ENCODE assay signal across 33 cellular contexts in genomic region chr1:224219011-224219611, GRCh38. TPM values are rescaled to one million over a fixed set of nuclear protein-coding genes. Genes with fewer than 3 reads are reported as not detected.
DNase-seq lines count a peak whose midpoint lies in the region; ATAC-seq, FAIRE-seq and TF ChIP-seq lines count a peak whose summit lies in the region.
"Had no signal": no experiment of that assay in that cellular context is flagged by ENCODE, and none has a peak within 500 bp of the region (broad histone marks: within the 10 kb centered on the region; RNA-seq: fewer than 3 reads in every experiment).

No MANE protein-coding gene starts in this region.

- no peak overlapping the region for H3K9ac ChIP-seq in HepG2 (ENCODE audit: insufficient read depth, low read depth, low read length)
- H3K9ac ChIP-seq: BLaER1, KMS-11 had no signal

- whole genome bisulfite sequencing in HepG2 (ENCODE audit: low lambda C conversion rate) = 36% methylated on average over 5 of the region's 5 CpGs
- 86% methylated on average over 5 of the region's 5 CpGs for WGBS in right lobe of liver (ENCODE audit: insufficient coverage, low coverage, low lambda C conversion rate, missing lambda C conversion rate)

- no peak overlapping the region for H3K4me2 ChIP-seq in HepG2 (ENCODE audit: low read depth, low read length)
- H3K4me2 ChIP-seq: BLaER1, KMS-11 had no signal

- no peak for FAIRE-seq in HepG2 (lab: Jason Lieb, UNC)
- FAIRE-seq: GM19239, HTR-8/SVneo had no signal

- H3K9me3 Mint-ChIP-seq in brain (no peaks in the 10 kb centered on the region), nephron (no peaks in the 10 kb centered on the region)
- H3K9me3 Mint-ChIP-seq: activated naive CD4-positive, alpha-beta T cell treated with anti-CD3 and anti-CD28 coated beads, Interleukin-2, amount 50 U/mL, for 72 hours; endodermal cell; memory B cell; T-helper 1 cell treated with Interleukin-12 subunit alpha and Interleukin-12 subunit beta and Interleukin-4 antibody, amounts not matched to agents 30 μg/mL and 1 μg/mL, for 36 hours had no signal

- peak overlapping the region; percentile 11 to 71 (median 32) for H3K27ac Mint-ChIP-seq in brain
- peak overlapping the region; percentile 52 to 90 (median 58) for H3K27ac Mint-ChIP-seq in nephron
- H3K27ac Mint-ChIP-seq: activated CD8-positive, alpha-beta T cell treated with anti-CD3 and anti-CD28 coated beads, Interleukin-2, amount 10 ng/mL, durations not matched to agents 7 days and 5 days; endodermal cell; memory B cell; T-helper 1 cell treated with Interleukin-12 subunit alpha and Interleukin-12 subunit beta and Interleukin-4 antibody, amounts not matched to agents 30 μg/mL and 1 μg/mL, for 36 hours had no signal

- ATAC-seq in HepG2 = no peak
- no peak for ATAC-seq in right lobe of liver
- ATAC-seq: activated CD8-positive, alpha-beta T cell treated with anti-CD3 and anti-CD28 coated beads, Interleukin-2, amount 10 ng/mL, durations not matched to agents 7 days and 5 days; activated naive CD4-positive, alpha-beta T cell treated with anti-CD3 and anti-CD28 coated beads, Interleukin-2, amount 50 U/mL, for 72 hours; HCT116; left cardiac atrium had no signal

- H3K4me1 ChIP-seq in HepG2 (ENCODE audit: insufficient read depth, low read length) (peaks cover 15% of the 10 kb centered on the region), right lobe of liver (no peaks in the 10 kb centered on the region)
- H3K4me1 ChIP-seq: tibial nerve had no signal

- no peaks in the 10 kb centered on the region for H3K36me3 Mint-ChIP-seq in brain
- no peaks in the 10 kb centered on the region for H3K36me3 Mint-ChIP-seq in nephron (ENCODE audit: low read depth)
- H3K36me3 Mint-ChIP-seq: activated naive CD4-positive, alpha-beta T cell treated with anti-CD3 and anti-CD28 coated beads, Interleukin-2, amount 50 U/mL, for 72 hours; memory B cell had no signal

- H3K9me3 ChIP-seq in HepG2 (ENCODE audit: low read length) (no peaks in the 10 kb centered on the region), right lobe of liver (no peaks in the 10 kb centered on the region)
- H3K9me3 ChIP-seq: BLaER1, esophagus muscularis mucosa, stomach, tibial nerve had no signal

- H3K27me3 Mint-ChIP-seq in brain (no peaks in the 10 kb centered on the region), nephron (ENCODE audit: low read depth) (no peaks in the 10 kb centered on the region)
- H3K27me3 Mint-ChIP-seq: memory B cell had no signal

- H3K27me3 ChIP-seq in HepG2 (ENCODE audit: control insufficient read depth in 1 of 2, insufficient read depth in 2 of 2, low read length in 2 of 2) = no peaks in the 10 kb centered on the region
- no peaks in the 10 kb centered on the region for H3K27me3 ChIP-seq in right lobe of liver
- H3K27me3 ChIP-seq: BLaER1, cardiac muscle cell, esophagus muscularis mucosa, stomach, tibial nerve had no signal

- TF ChIP-seq CTCF in HepG2 (CRISPR knock-in tag; IDR thresholded peaks at IDR 0.05) (no peak), right lobe of liver (IDR thresholded peaks at IDR 0.05) (no peak), brain (conservative IDR thresholded peaks at IDR 0.05) (no peak), nephron (IDR thresholded peaks at IDR 0.05; ENCODE audit: unreplicated experiment in 3 of 3) (no peak)

- no TSS peak for BruUV-seq in HepG2 (replicated peaks; lab: Mats Ljungman, UMichigan)

- no peak for TF ChIP-seq RAD21 in HepG2 (CRISPR knock-in tag; IDR thresholded peaks at IDR 0.05)

- no peaks in the 10 kb centered on the region for H4K20me1 ChIP-seq in HepG2 (ENCODE audit: insufficient read depth, low read length)
- H4K20me1 ChIP-seq: BLaER1 had no signal

- intact Hi-C loops in HepG2 (cut with micrococcal nuclease; ENCODE audit: unreplicated experiment) (no loop called here), right lobe of liver (cut with DNase I) (no loop called here)

- H3K27ac ChIP-seq in HepG2 (ENCODE audit: extremely low read length, insufficient read depth, low read length) = no peak overlapping the region
- H3K27ac ChIP-seq in right lobe of liver = no peak overlapping the region
- H3K27ac ChIP-seq: BLaER1, coronary artery, esophagus muscularis mucosa, KMS-11, tibial nerve had no signal

- in situ Hi-C loops in HepG2 (cut with HindIII; ENCODE audit: extremely low pct_ligation_motif_present, low pct_unique_long_range_greater_than_20kb) = no loop called here

- no peaks in the 10 kb centered on the region for H3K36me3 ChIP-seq in HepG2 (replicated peaks in 1 of 2; ENCODE audit: control insufficient read depth in 1 of 2, insufficient read depth in 2 of 2, low read length in 2 of 2)
- no peaks in the 10 kb centered on the region for H3K36me3 ChIP-seq in right lobe of liver
- H3K36me3 ChIP-seq: BLaER1, cardiac muscle cell, esophagus muscularis mucosa, stomach, tibial nerve had no signal

- no peak overlapping the region for H2AFZ ChIP-seq in HepG2 (ENCODE audit: low read length)

- TF ChIP-seq EP300 in HepG2 (IDR thresholded peaks at IDR 0.05; ENCODE audit: low read depth in 2 of 2, low read length in 2 of 2) (no peak), HepG2 (CRISPR knock-in tag; IDR thresholded peaks at IDR 0.05; ENCODE audit: borderline replicate concordance) (no peak)

- CTCF ChIA-PET in HepG2 (lab: Yijun Ruan, JAX; ENCODE audit: low intra/inter-chr PET ratio, low total read pairs) = no interaction called here

- H3K4me3 ChIP-seq in HepG2 (replicated peaks in 1 of 3; ENCODE audit: insufficient read depth in 1 of 3, low read depth in 2 of 3, low read length in 3 of 3) (no peak overlapping the region), right lobe of liver (no peak overlapping the region)
- H3K4me3 ChIP-seq: BLaER1, cardiac muscle cell, coronary artery, esophagus muscularis mucosa, stomach, tibial nerve had no signal

- peaks cover 29% of the 10 kb centered on the region for H3K4me1 Mint-ChIP-seq in brain
- H3K4me1 Mint-ChIP-seq in nephron = peaks cover 27% of the 10 kb centered on the region

- TF ChIP-seq POLR2A in HepG2 (IDR thresholded peaks at IDR 0.05; ENCODE audit: insufficient read depth in 1 of 2, low read depth in 2 of 2, low read length in 2 of 2) (no peak), right lobe of liver (IDR thresholded peaks at IDR 0.05) (no peak)

- DNase-seq in HepG2 (ENCODE audit: low spot score) (no peak), right lobe of liver (no peak), NCI-H187 (lab: John Stamatoyannopoulos, UW) (no peak), cerebellum (ENCODE audit: low spot score) (no peak), ureter (ENCODE audit: low spot score) (no peak)
- DNase-seq in stimulated activated CD4-positive, alpha-beta T cell treated with anti-CD3 and anti-CD28 coated beads, Interleukin-15, amount 100 ng/mL, for 24 hours = no peak
- DNase-seq: activated CD4-positive, alpha-beta T cell treated with anti-CD3 and anti-CD28 coated beads for 1 hour; activated CD8-positive, alpha-beta T cell treated with anti-CD3 and anti-CD28 coated beads, Interleukin-2, amount 10 ng/mL, durations not matched to agents 7 days and 5 days; activated T-cell treated with anti-CD3 and anti-CD28 coated beads for 4 hours; COR-L47; DMS79 treated with DMSO at 0.1 percent for 48 hours; endodermal cell; foreskin melanocyte; GF-D8; left cardiac atrium; NCI-H1436; NCI-H524 treated with DMSO at 0.1 percent for 48 hours; nucleus accumbens had no signal

- POLR2A ChIA-PET in HepG2 (lab: Yijun Ruan, JAX) = no interaction called here

- H3K79me2 ChIP-seq in HepG2 (ENCODE audit: insufficient read depth, low read length) = no peaks in the 10 kb centered on the region

- H3K4me3 Mint-ChIP-seq in brain (peak overlapping the region in 1 of 5 experiments; percentile 29), nephron (no peak overlapping the region)
- H3K4me3 Mint-ChIP-seq: activated CD8-positive, alpha-beta T cell treated with anti-CD3 and anti-CD28 coated beads, Interleukin-2, amount 10 ng/mL, durations not matched to agents 7 days and 5 days; endodermal cell; memory B cell; T-helper 1 cell treated with Interleukin-12 subunit alpha and Interleukin-12 subunit beta and Interleukin-4 antibody, amounts not matched to agents 30 μg/mL and 1 μg/mL, for 36 hours had no signal

TF ChIP-seq in HepG2, 621 proteins besides CTCF, POLR2A, EP300 and RAD21 (continues in another document):
- TF ChIP-seq AHR (CRISPR knock-in tag; IDR thresholded peaks at IDR 0.05) (no peak), NFE2 (CRISPR knock-in tag; IDR thresholded peaks at IDR 0.05) (no peak)

RNA-seq across cellular contexts. Expression of gene DEGS1, which starts 36.1 kb away (rescaled TPM):
- total RNA-seq in HepG2 (2016; rRNA removed; fragmentation: Illumina TruSeq; extraction: Trizol) (7.8 and 18.1 TPM in 2 replicates), right lobe of liver (10 to 100 TPM; 17.9 to 43.5 (median 29.0) TPM), cerebellum (39.9 TPM), ureter (30.9 TPM)
- 3.9 and 4.1 TPM in 2 replicates for total RNA-seq in HepG2 (2016; cell fraction: cytosol; rRNA removed; fragmentation: Illumina TruSeq; extraction: Trizol; ENCODE audit: low read depth)
- 9.1 and 17.5 TPM in 2 replicates for total RNA-seq in HepG2 (2016; cell fraction: insoluble cytoplasmic fraction; rRNA removed; fragmentation: Illumina TruSeq; extraction: Trizol)
- 7.7 and 8.1 TPM in 2 replicates for total RNA-seq in HepG2 (2016; cell fraction: membrane; rRNA removed; fragmentation: Illumina TruSeq; extraction: Trizol)
- 16.1 and 18.0 TPM in 2 replicates for total RNA-seq in HepG2 (2016; cell fraction: nucleus; rRNA removed; fragmentation: Illumina TruSeq; extraction: Trizol)
- polyA plus RNA-seq in HepG2 (2011; rRNA removed) (27.8 and 35.9 TPM in 2 replicates), brain (ENCODE audit: insufficient read depth, low read depth, low replicate concordance) (47.3 TPM)
- 16.4 and 34.9 TPM in 2 replicates for polyA plus RNA-seq in HepG2 (2011; cell fraction: cytosol; rRNA removed)
- 4.6 and 11.0 TPM in 2 replicates for polyA plus RNA-seq in HepG2 (2011; cell fraction: nucleus; rRNA removed)
- polyA plus RNA-seq in HepG2 (2012) = 21.7 and 21.9 TPM in 2 replicates
- polyA plus RNA-seq in HepG2 (2016; cell fraction: cytosol; fragmentation: Illumina TruSeq; extraction: Trizol; ENCODE audit: low read depth) = 3.8 and 4.1 TPM in 2 replicates
- polyA plus RNA-seq in HepG2 (2016; cell fraction: insoluble cytoplasmic fraction; fragmentation: Illumina TruSeq; extraction: Trizol; ENCODE audit: low read depth) = 10.2 and 13.3 TPM in 2 replicates
- 6.0 and 6.5 TPM in 2 replicates for polyA plus RNA-seq in HepG2 (2016; cell fraction: membrane; fragmentation: Illumina TruSeq; extraction: Trizol; ENCODE audit: low read depth)
- 26.5 and 33.6 TPM in 2 replicates for polyA plus RNA-seq in HepG2 (2016; cell fraction: nucleus; fragmentation: Illumina TruSeq; extraction: Trizol; ENCODE audit: insufficient read depth, low read depth)
- polyA minus RNA-seq in HepG2 (2011; rRNA and poly(A)+ RNA removed; ENCODE audit: low replicate concordance) = 8.8 and 84.1 TPM in 2 replicates
- 12.9 and 16.5 TPM in 2 replicates for polyA minus RNA-seq in HepG2 (2011; cell fraction: cytosol; rRNA and poly(A)+ RNA removed)
- 6.3 and 10.9 TPM in 2 replicates for polyA minus RNA-seq in HepG2 (2011; cell fraction: nucleus; rRNA and poly(A)+ RNA removed)
